In genomic region chr2:219177594-219178376, GRCh38 we compare ENCODE assay signal across 1 cellular context.
TF ChIP-seq lines count a peak whose summit lies in the region.

TSS of gene RETREG2 (plus strand) at chr2:219178275. CDS start at chr2:219178353, 78 bp downstream.

TF ChIP-seq in HepG2, 621 proteins besides CTCF, POLR2A, EP300 and RAD21 (continued from another document and continues in another):
- TF ChIP-seq HOMEZ (CRISPR knock-in tag; IDR thresholded peaks at IDR 0.05; ENCODE audit: low read depth) = no peak; the same call in 1 of the 2 replicates
- TF ChIP-seq ZFP36L1 (CRISPR knock-in tag; IDR thresholded peaks at IDR 0.05) = peak; percentile 97
- no peak for TF ChIP-seq ATF7 (IDR thresholded peaks at IDR 0.05)
- peak; percentile 80; the same call in 1 of the 2 replicates for TF ChIP-seq ATF7 (CRISPR knock-in tag; IDR thresholded peaks at IDR 0.05)
- TF ChIP-seq YY1 (IDR thresholded peaks at IDR 0.05; ENCODE audit: insufficient read depth, insufficient replicate concordance, low read depth, low read length) = peak; percentile 68
- TF ChIP-seq RARG (CRISPR knock-in tag; IDR thresholded peaks at IDR 0.05; ENCODE audit: low read depth) = no peak; the same call in 1 of the 2 replicates
- TF ChIP-seq ZNF20 (CRISPR knock-in tag; IDR thresholded peaks at IDR 0.05) = 0 out of 2 replicates have a peak, but pooled peaks have one; percentile 76
- TF ChIP-seq ZNF484 (CRISPR knock-in tag; IDR thresholded peaks at IDR 0.05; ENCODE audit: borderline replicate concordance, low read depth) = no peak; the same call in 1 of the 2 replicates
- no peak for TF ChIP-seq GRHL1 (CRISPR knock-in tag; conservative IDR thresholded peaks at IDR 0.05)
- peak; percentile 87 for TF ChIP-seq ZNF343 (CRISPR knock-in tag; IDR thresholded peaks at IDR 0.05)
- peak; percentile 68; the same call in 1 of the 2 replicates for TF ChIP-seq ZNF576 (CRISPR knock-in tag; IDR thresholded peaks at IDR 0.05)
- no peak for TF ChIP-seq GLMP (CRISPR knock-in tag; IDR thresholded peaks at IDR 0.05; ENCODE audit: borderline replicate concordance)
- 0 out of 2 replicates have a peak, but pooled peaks have one; percentile 46 for TF ChIP-seq HCFC1 (IDR thresholded peaks at IDR 0.05; ENCODE audit: low read depth, low read length)
- peak; percentile 78 for TF ChIP-seq ARNT2 (CRISPR knock-in tag; IDR thresholded peaks at IDR 0.05; ENCODE audit: low read depth)
- TF ChIP-seq ZNF770 (CRISPR knock-in tag; IDR thresholded peaks at IDR 0.05) = peak; percentile 56; the same call in 1 of the 2 replicates
- peak; percentile 82 for TF ChIP-seq UBTF (CRISPR knock-in tag; IDR thresholded peaks at IDR 0.05)
- peak; percentile 47; the same call in 1 of the 2 replicates for TF ChIP-seq RXRB (CRISPR knock-in tag; IDR thresholded peaks at IDR 0.05; ENCODE audit: borderline replicate concordance)
- TF ChIP-seq JUN (CRISPR knock-in tag; IDR thresholded peaks at IDR 0.05) = peak; percentile 70; the same call in 1 of the 2 replicates
- peak; percentile 41; the same call in 1 of the 2 replicates for TF ChIP-seq ZXDC (CRISPR knock-in tag; IDR thresholded peaks at IDR 0.05)
- peak in 1 of 2 experiments; percentile 19; a peak in 1 of 4 replicates for TF ChIP-seq MAFK (conservative IDR thresholded peaks at IDR 0.05 in 1 of 2, IDR thresholded peaks at IDR 0.05 in 1 of 2; ENCODE audit: low read length in 2 of 2)
- TF ChIP-seq ZNF839 (CRISPR knock-in tag; IDR thresholded peaks at IDR 0.05; ENCODE audit: borderline replicate concordance) = no peak; the same call in 1 of the 2 replicates
- no peak for TF ChIP-seq NFE2L2 (IDR thresholded peaks at IDR 0.05; ENCODE audit: low read length)
- TF ChIP-seq ZNF7 (CRISPR knock-in tag; IDR thresholded peaks at IDR 0.05) = no peak
- TF ChIP-seq NFAT5 (CRISPR knock-in tag; IDR thresholded peaks at IDR 0.05) = peak; percentile 65; the same call in 1 of the 2 replicates
- peak; percentile 41; the same call in 1 of the 2 replicates for TF ChIP-seq ZNF607 (CRISPR knock-in tag; IDR thresholded peaks at IDR 0.05; ENCODE audit: borderline replicate concordance)
- no peak for TF ChIP-seq PREB (CRISPR knock-in tag; IDR thresholded peaks at IDR 0.05)
- no peak; the same call in 1 of the 2 replicates for TF ChIP-seq ZNF350 (CRISPR knock-in tag; IDR thresholded peaks at IDR 0.05; ENCODE audit: borderline replicate concordance, low read depth)
- TF ChIP-seq ISX (CRISPR knock-in tag; conservative IDR thresholded peaks at IDR 0.05) = no peak
- TF ChIP-seq ZNF382 (CRISPR knock-in tag; IDR thresholded peaks at IDR 0.05; ENCODE audit: borderline replicate concordance) = no peak
- TF ChIP-seq NCOA2 (CRISPR knock-in tag; IDR thresholded peaks at IDR 0.05) = peak; percentile 51; the same call in 1 of the 2 replicates
- no peak for TF ChIP-seq GLI4 (CRISPR knock-in tag; IDR thresholded peaks at IDR 0.05; ENCODE audit: borderline replicate concordance)
- peak; percentile 75; the same call in 1 of the 2 replicates for TF ChIP-seq ATF6 (CRISPR knock-in tag; conservative IDR thresholded peaks at IDR 0.05)
- TF ChIP-seq BCL6 (CRISPR knock-in tag; IDR thresholded peaks at IDR 0.05) = peak; percentile 20; the same call in 1 of the 2 replicates
- peak; percentile 92 for TF ChIP-seq POLR2AphosphoS5 (IDR thresholded peaks at IDR 0.05; ENCODE audit: low read depth, low read length)
- TF ChIP-seq ZBTB38 (CRISPR knock-in tag; IDR thresholded peaks at IDR 0.05) = peak; percentile 80; the same call in 1 of the 2 replicates
- TF ChIP-seq MIER3 (CRISPR knock-in tag; IDR thresholded peaks at IDR 0.05; ENCODE audit: borderline replicate concordance) = peak; percentile 85
- peak; percentile 85; the same call in 1 of the 2 replicates for TF ChIP-seq ETV6 (CRISPR knock-in tag; conservative IDR thresholded peaks at IDR 0.05)
